7 cellular contexts compared by ENCODE assay signal in the genomic region with DNA sequence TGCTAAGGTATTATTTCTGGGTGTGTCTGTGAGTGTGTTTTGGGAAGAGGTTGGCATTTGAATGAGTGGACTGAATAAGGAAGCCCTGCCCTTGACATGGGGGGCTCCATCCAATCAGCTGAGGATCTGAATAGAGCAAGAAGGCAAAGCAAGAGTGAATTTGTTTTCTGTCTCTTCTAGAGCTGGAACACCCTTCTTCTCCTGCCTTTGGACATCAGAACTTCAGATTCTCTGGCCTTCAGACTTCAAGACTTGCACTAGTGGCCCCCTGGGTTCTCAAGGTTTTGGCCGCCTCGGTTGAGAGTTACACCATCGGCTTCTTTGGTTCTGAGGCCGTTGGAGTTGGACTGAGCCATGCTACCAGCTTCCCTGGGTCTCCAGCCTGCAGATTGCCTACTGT.
"Had no signal": no experiment of that assay in that cellular context is flagged by ENCODE, and none has a peak within 500 bp of the region (broad histone marks: within the 10 kb centered on the region; RNA-seq: fewer than 3 reads in every experiment).

No MANE protein-coding gene starts in this region.

- H2AFZ ChIP-seq: GM23248 had no signal

- FAIRE-seq: K562 had no signal

- DNase-seq: GM23248, H7, HFFc6, IMR-90 had no signal

- H3K4me3 ChIP-seq: GM23248, HAP-1, K562 had no signal

- H3K9me3 ChIP-seq: HAP-1 had no signal

- H3K4me1 ChIP-seq: HAP-1 had no signal

- H3K36me3 ChIP-seq: HAP-1 had no signal

- H3K9ac ChIP-seq: GM23248 had no signal

- H3K4me3 Mint-ChIP-seq: HFFc6 had no signal

- H3K27ac Mint-ChIP-seq: HFFc6 had no signal

- H3K27ac ChIP-seq: GM23248, HL-60 had no signal
